In genomic region chr5:138464388-138465287, GRCh38 we compare ENCODE assay signal across 1 cellular context.
TF ChIP-seq lines count a peak whose summit lies in the region.

No MANE protein-coding gene starts in this region.

TF ChIP-seq in K562, 482 proteins besides CTCF, POLR2A, EP300 and RAD21 (continued from another document and continues in another):
- peak; percentile 17 to 77 for TF ChIP-seq AFF1 (IDR thresholded peaks at IDR 0.05; ENCODE audit: low read depth in 1 of 2, partially characterized antibody in 2 of 2)
- TF ChIP-seq HIVEP1 (CRISPR knock-in tag; IDR thresholded peaks at IDR 0.05) = no peak
- no peak for TF ChIP-seq SMAD1 (IDR thresholded peaks at IDR 0.05; ENCODE audit: low read depth, low read length, partially characterized antibody)
- TF ChIP-seq ZBTB49 (CRISPR knock-in tag; IDR thresholded peaks at IDR 0.05; ENCODE audit: borderline replicate concordance) = no peak
- peak; percentile 32; the same call in 1 of the 2 replicates for TF ChIP-seq ATF2 (CRISPR knock-in tag; IDR thresholded peaks at IDR 0.05)
- peak; percentile 33; the same call in 1 of the 2 replicates for TF ChIP-seq DPF2 (IDR thresholded peaks at IDR 0.05)
- no peak for TF ChIP-seq ZNF699 (CRISPR knock-in tag; IDR thresholded peaks at IDR 0.05; ENCODE audit: insufficient replicate concordance)
- peak; percentile 64; the same call in 1 of the 2 replicates for TF ChIP-seq MYNN (IDR thresholded peaks at IDR 0.05)
- TF ChIP-seq MYNN (CRISPR knock-in tag; IDR thresholded peaks at IDR 0.05) = no peak
- peak; percentile 73 for TF ChIP-seq CCNT2 (IDR thresholded peaks at IDR 0.05; ENCODE audit: borderline replicate concordance, extremely low read depth, insufficient read length, low read depth, low read length)
- 0 out of 2 replicates have a peak, but pooled peaks have one; percentile 87 for TF ChIP-seq SREBF2 (CRISPR knock-in tag; IDR thresholded peaks at IDR 0.05)
- peak; percentile 10; the same call in 1 of the 2 replicates for TF ChIP-seq RB1 (IDR thresholded peaks at IDR 0.05; ENCODE audit: low read depth)
- TF ChIP-seq GABPB2 (CRISPR knock-in tag; conservative IDR thresholded peaks at IDR 0.05) = no peak
- TF ChIP-seq SMARCA4 (IDR thresholded peaks at IDR 0.05) = no peak; the same call in 1 of the 2 replicates
- TF ChIP-seq JUN (IDR thresholded peaks at IDR 0.05; ENCODE audit: borderline replicate concordance, low read depth, low read length) = no peak; the same call in 1 of the 2 replicates
- TF ChIP-seq JUN (CRISPR knock-in tag; IDR thresholded peaks at IDR 0.05; ENCODE audit: borderline replicate concordance) = peak; percentile 86
- no peak for TF ChIP-seq PTTG1 (tag; IDR thresholded peaks at IDR 0.05; ENCODE audit: low read depth)
- TF ChIP-seq E2F6 (IDR thresholded peaks at IDR 0.05; ENCODE audit: borderline replicate concordance in 1 of 2, extremely low read depth in 1 of 2, insufficient read depth in 1 of 2, insufficient read length in 1 of 2, low read depth in 1 of 2, low read length in 1 of 2, poor library complexity in 1 of 2, severe bottlenecking in 1 of 2) = peak; percentile 57 to 85
- 0 out of 2 replicates have a peak, but pooled peaks have one; percentile 42 for TF ChIP-seq PML (IDR thresholded peaks at IDR 0.05; ENCODE audit: low read length)
- TF ChIP-seq TAF1 (IDR thresholded peaks at IDR 0.05; ENCODE audit: control insufficient read depth, extremely low read depth, insufficient read depth, low read length, severe bottlenecking) = peak; percentile 60
- TF ChIP-seq NCOA1 (IDR thresholded peaks at IDR 0.05; ENCODE audit: low read depth) = no peak
- peak; percentile 12 for TF ChIP-seq ZKSCAN1 (IDR thresholded peaks at IDR 0.05; ENCODE audit: low read depth, low read length)
- TF ChIP-seq PHF20 (IDR thresholded peaks at IDR 0.05; ENCODE audit: partially characterized antibody) = peak; percentile 44
- no peak for TF ChIP-seq HMG20A (CRISPR knock-in tag; conservative IDR thresholded peaks at IDR 0.05)
- no peak for TF ChIP-seq CLOCK (CRISPR knock-in tag; IDR thresholded peaks at IDR 0.05; ENCODE audit: borderline replicate concordance)
- no peak for TF ChIP-seq USF2 (CRISPR knock-in tag; IDR thresholded peaks at IDR 0.05)
- no peak for TF ChIP-seq PYGO2 (tag; IDR thresholded peaks at IDR 0.05)
- no peak for TF ChIP-seq ZNF165 (CRISPR knock-in tag; IDR thresholded peaks at IDR 0.05; ENCODE audit: borderline replicate concordance)
- TF ChIP-seq ZFX (CRISPR knock-in tag; IDR thresholded peaks at IDR 0.05) = peak; percentile 86
- TF ChIP-seq RBM25 (IDR thresholded peaks at IDR 0.05; ENCODE audit: low read depth, low read length, severe bottlenecking) = peak; percentile 68
- TF ChIP-seq CREB5 (CRISPR knock-in tag; IDR thresholded peaks at IDR 0.05) = no peak
- TF ChIP-seq ATF4 (CRISPR knock-in tag; IDR thresholded peaks at IDR 0.05) = no peak; the same call in 1 of the 2 replicates
- TF ChIP-seq HSF4 (CRISPR knock-in tag; IDR thresholded peaks at IDR 0.05; ENCODE audit: borderline replicate concordance) = no peak
- no peak for TF ChIP-seq PATZ1 (CRISPR knock-in tag; IDR thresholded peaks at IDR 0.05; ENCODE audit: borderline replicate concordance)
- no peak for TF ChIP-seq FOXJ3 (CRISPR knock-in tag; IDR thresholded peaks at IDR 0.05)
- no peak; a peak in 1 of 4 replicates for TF ChIP-seq TBL1XR1 (IDR thresholded peaks at IDR 0.05; ENCODE audit: low read length in 2 of 2)
- TF ChIP-seq NBN (IDR thresholded peaks at IDR 0.05; ENCODE audit: low read depth) = peak; percentile 35; the same call in 1 of the 2 replicates
- TF ChIP-seq ZC3H8 (IDR thresholded peaks at IDR 0.05) = no peak
- TF ChIP-seq PCBP1 (IDR thresholded peaks at IDR 0.05; ENCODE audit: low read depth, low read length, poor library complexity, severe bottlenecking) = peak; percentile 18
- TF ChIP-seq CBFA2T2 (conservative IDR thresholded peaks at IDR 0.05) = no peak
- TF ChIP-seq RCOR1 (IDR thresholded peaks at IDR 0.05; ENCODE audit: borderline replicate concordance in 1 of 2, low read depth in 2 of 2, low read length in 2 of 2) = peak in 1 of 2 experiments; percentile 46; a peak in 1 of 4 replicates
- peak; percentile 28; the same call in 1 of the 2 replicates for TF ChIP-seq STAT5A (IDR thresholded peaks at IDR 0.05; ENCODE audit: borderline replicate concordance, low read length)
- 0 out of 2 replicates have a peak, but pooled peaks have one; percentile 28 for TF ChIP-seq E2F1 (CRISPR knock-in tag; IDR thresholded peaks at IDR 0.05)
- no peak for TF ChIP-seq ZNF253 (CRISPR knock-in tag; conservative IDR thresholded peaks at IDR 0.05)
- no peak for TF ChIP-seq MEF2A (IDR thresholded peaks at IDR 0.05; ENCODE audit: control insufficient read depth, low read depth, low read length)
- peak in 1 of 2 experiments; percentile 100; a peak in 3 of 4 replicates for TF ChIP-seq SRF (CRISPR knock-in tag; IDR thresholded peaks at IDR 0.05)
- TF ChIP-seq KLF1 (tag; IDR thresholded peaks at IDR 0.05) = peak; percentile 100
